In genomic region chr14:45134051-45134958, GRCh38 we compare ENCODE assay signal across 1 cellular context.
TF ChIP-seq lines count a peak whose summit lies in the region.

TSS of gene FKBP3 (minus strand) at chr14:45134481. CDS start at chr14:45134456, 25 bp downstream.

TF ChIP-seq in K562, 482 proteins besides CTCF, POLR2A, EP300 and RAD21 (continued from another document and continues in another):
- no peak for TF ChIP-seq ZNF507 (tag; conservative IDR thresholded peaks at IDR 0.05)
- no peak for TF ChIP-seq ID3 (CRISPR knock-in tag; IDR thresholded peaks at IDR 0.05)
- no peak for TF ChIP-seq ID3 (tag; IDR thresholded peaks at IDR 0.05)
- no peak for TF ChIP-seq ILF3 (IDR thresholded peaks at IDR 0.05; ENCODE audit: borderline replicate concordance)
- peak; percentile 85 for TF ChIP-seq ZBTB17 (CRISPR knock-in tag; IDR thresholded peaks at IDR 0.05)
- no peak for TF ChIP-seq ELF2 (CRISPR knock-in tag; IDR thresholded peaks at IDR 0.05)
- TF ChIP-seq USF2 (CRISPR knock-in tag; IDR thresholded peaks at IDR 0.05), result no peak
- TF ChIP-seq SUPT5H (IDR thresholded peaks at IDR 0.05), result peak; percentile 77
- no peak for TF ChIP-seq ZNF124 (CRISPR knock-in tag; IDR thresholded peaks at IDR 0.05)
- TF ChIP-seq, protein P1, sequence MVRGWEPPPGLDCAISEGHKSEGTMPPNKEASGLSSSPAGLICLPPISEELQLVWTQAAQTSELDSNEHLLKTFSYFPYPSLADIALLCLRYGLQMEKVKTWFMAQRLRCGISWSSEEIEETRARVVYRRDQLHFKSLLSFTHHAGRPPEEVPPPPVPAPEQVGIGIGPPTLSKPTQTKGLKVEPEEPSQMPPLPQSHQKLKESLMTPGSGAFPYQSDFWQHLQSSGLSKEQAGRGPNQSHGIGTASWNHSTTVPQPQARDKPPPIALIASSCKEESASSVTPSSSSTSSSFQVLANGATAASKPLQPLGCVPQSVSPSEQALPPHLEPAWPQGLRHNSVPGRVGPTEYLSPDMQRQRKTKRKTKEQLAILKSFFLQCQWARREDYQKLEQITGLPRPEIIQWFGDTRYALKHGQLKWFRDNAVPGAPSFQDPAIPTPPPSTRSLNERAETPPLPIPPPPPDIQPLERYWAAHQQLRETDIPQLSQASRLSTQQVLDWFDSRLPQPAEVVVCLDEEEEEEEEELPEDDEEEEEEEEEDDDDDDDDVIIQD (CRISPR knock-in tag; IDR thresholded peaks at IDR 0.05), result no peak
- no peak for TF ChIP-seq ESRRB (CRISPR knock-in tag; IDR thresholded peaks at IDR 0.05; ENCODE audit: borderline replicate concordance)
- no peak for TF ChIP-seq USF1 (CRISPR knock-in tag; IDR thresholded peaks at IDR 0.05)
- no peak for TF ChIP-seq RBM39 (optimal IDR thresholded peaks at IDR 0.05; ENCODE audit: low read depth, low read length)
- peak; percentile 92 for TF ChIP-seq RBFOX2 (IDR thresholded peaks at IDR 0.05; ENCODE audit: low read depth, low read length)
- no peak for TF ChIP-seq ZFP30 (CRISPR knock-in tag; IDR thresholded peaks at IDR 0.05; ENCODE audit: borderline replicate concordance)
- TF ChIP-seq, protein P2, sequence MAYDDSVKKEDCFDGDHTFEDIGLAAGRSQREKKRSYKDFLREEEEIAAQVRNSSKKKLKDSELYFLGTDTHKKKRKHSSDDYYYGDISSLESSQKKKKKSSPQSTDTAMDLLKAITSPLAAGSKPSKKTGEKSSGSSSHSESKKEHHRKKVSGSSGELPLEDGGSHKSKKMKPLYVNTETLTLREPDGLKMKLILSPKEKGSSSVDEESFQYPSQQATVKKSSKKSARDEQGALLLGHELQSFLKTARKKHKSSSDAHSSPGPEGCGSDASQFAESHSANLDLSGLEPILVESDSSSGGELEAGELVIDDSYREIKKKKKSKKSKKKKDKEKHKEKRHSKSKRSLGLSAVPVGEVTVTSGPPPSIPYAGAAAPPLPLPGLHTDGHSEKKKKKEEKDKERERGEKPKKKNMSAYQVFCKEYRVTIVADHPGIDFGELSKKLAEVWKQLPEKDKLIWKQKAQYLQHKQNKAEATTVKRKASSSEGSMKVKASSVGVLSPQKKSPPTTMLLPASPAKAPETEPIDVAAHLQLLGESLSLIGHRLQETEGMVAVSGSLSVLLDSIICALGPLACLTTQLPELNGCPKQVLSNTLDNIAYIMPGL (CRISPR knock-in tag; IDR thresholded peaks at IDR 0.05), result no peak; the same call in 1 of the 2 replicates
- no peak for TF ChIP-seq HMG20B (CRISPR knock-in tag; IDR thresholded peaks at IDR 0.05)
- peak in 1 of 2 experiments; percentile 22; a peak in 1 of 4 replicates for TF ChIP-seq SIX5 (IDR thresholded peaks at IDR 0.05; ENCODE audit: borderline replicate concordance in 1 of 2, insufficient read depth in 1 of 2, low read depth in 1 of 2, low read length in 2 of 2)
- TF ChIP-seq, protein P3, sequence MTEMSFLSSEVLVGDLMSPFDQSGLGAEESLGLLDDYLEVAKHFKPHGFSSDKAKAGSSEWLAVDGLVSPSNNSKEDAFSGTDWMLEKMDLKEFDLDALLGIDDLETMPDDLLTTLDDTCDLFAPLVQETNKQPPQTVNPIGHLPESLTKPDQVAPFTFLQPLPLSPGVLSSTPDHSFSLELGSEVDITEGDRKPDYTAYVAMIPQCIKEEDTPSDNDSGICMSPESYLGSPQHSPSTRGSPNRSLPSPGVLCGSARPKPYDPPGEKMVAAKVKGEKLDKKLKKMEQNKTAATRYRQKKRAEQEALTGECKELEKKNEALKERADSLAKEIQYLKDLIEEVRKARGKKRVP (CRISPR knock-in tag; IDR thresholded peaks at IDR 0.05), result no peak
- TF ChIP-seq BDP1 (IDR thresholded peaks at IDR 0.05; ENCODE audit: insufficient read depth, insufficient read length), result no peak
- TF ChIP-seq ZBTB1 (CRISPR knock-in tag; IDR thresholded peaks at IDR 0.05; ENCODE audit: borderline replicate concordance, low read depth), result no peak
- peak; percentile 60; the same call in 1 of the 2 replicates for TF ChIP-seq CC2D1A (IDR thresholded peaks at IDR 0.05)
- TF ChIP-seq ZNF146 (CRISPR knock-in tag; IDR thresholded peaks at IDR 0.05; ENCODE audit: unreplicated experiment), result no peak
- no peak for TF ChIP-seq ZNF551 (CRISPR knock-in tag; IDR thresholded peaks at IDR 0.05)
- no peak for TF ChIP-seq ZNF511 (CRISPR knock-in tag; IDR thresholded peaks at IDR 0.05)
- TF ChIP-seq ZEB2 (IDR thresholded peaks at IDR 0.05), result no peak
- TF ChIP-seq DMBX1 (CRISPR knock-in tag; IDR thresholded peaks at IDR 0.05; ENCODE audit: borderline replicate concordance), result no peak
- TF ChIP-seq CHCHD3 (CRISPR knock-in tag; IDR thresholded peaks at IDR 0.05), result no peak
- TF ChIP-seq SIN3B (IDR thresholded peaks at IDR 0.05; ENCODE audit: low read depth), result peak; percentile 59
- no peak for TF ChIP-seq GATA2 (CRISPR knock-in tag; IDR thresholded peaks at IDR 0.05)
- TF ChIP-seq CBX2 (IDR thresholded peaks at IDR 0.05; ENCODE audit: insufficient read depth, low read length, poor library complexity, severe bottlenecking), result no peak
- no peak for TF ChIP-seq U2AF2 (optimal IDR thresholded peaks at IDR 0.05; ENCODE audit: low read depth, low read length)
- TF ChIP-seq KAT2B (IDR thresholded peaks at IDR 0.05; ENCODE audit: low read depth, low read length), result no peak
- no peak for TF ChIP-seq PCBP2 (IDR thresholded peaks at IDR 0.05; ENCODE audit: low read depth, low read length, poor library complexity, severe bottlenecking)
- TF ChIP-seq, protein P4, sequence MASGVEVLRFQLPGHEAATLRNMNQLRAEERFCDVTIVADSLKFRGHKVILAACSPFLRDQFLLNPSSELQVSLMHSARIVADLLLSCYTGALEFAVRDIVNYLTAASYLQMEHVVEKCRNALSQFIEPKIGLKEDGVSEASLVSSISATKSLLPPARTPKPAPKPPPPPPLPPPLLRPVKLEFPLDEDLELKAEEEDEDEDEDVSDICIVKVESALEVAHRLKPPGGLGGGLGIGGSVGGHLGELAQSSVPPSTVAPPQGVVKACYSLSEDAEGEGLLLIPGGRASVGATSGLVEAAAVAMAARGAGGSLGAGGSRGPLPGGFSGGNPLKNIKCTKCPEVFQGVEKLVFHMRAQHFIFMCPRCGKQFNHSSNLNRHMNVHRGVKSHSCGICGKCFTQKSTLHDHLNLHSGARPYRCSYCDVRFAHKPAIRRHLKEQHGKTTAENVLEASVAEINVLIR (CRISPR knock-in tag; IDR thresholded peaks at IDR 0.05), result no peak
- TF ChIP-seq SMARCA4 (IDR thresholded peaks at IDR 0.05), result no peak
- TF ChIP-seq ZFX (CRISPR knock-in tag; IDR thresholded peaks at IDR 0.05), result peak; percentile 93
- TF ChIP-seq THRAP3 (IDR thresholded peaks at IDR 0.05; ENCODE audit: borderline replicate concordance), result no peak
- no peak for TF ChIP-seq MAX (CRISPR knock-in tag; IDR thresholded peaks at IDR 0.05)
- peak; percentile 35 for TF ChIP-seq HNRNPLL (IDR thresholded peaks at IDR 0.05; ENCODE audit: low read depth, low read length, poor library complexity, severe bottlenecking)
- TF ChIP-seq FOXJ3 (CRISPR knock-in tag; IDR thresholded peaks at IDR 0.05), result no peak
- TF ChIP-seq ZNF75A (CRISPR knock-in tag; IDR thresholded peaks at IDR 0.05), result no peak
- TF ChIP-seq JUNB (CRISPR knock-in tag; conservative IDR thresholded peaks at IDR 0.05), result no peak
- no peak for TF ChIP-seq SAFB2 (IDR thresholded peaks at IDR 0.05; ENCODE audit: borderline replicate concordance, low read depth, low read length, severe bottlenecking)
- no peak for TF ChIP-seq ZNF57 (CRISPR knock-in tag; IDR thresholded peaks at IDR 0.05)
- no peak for TF ChIP-seq NCOA2 (IDR thresholded peaks at IDR 0.05; ENCODE audit: partially characterized antibody in 2 of 2)
- TF ChIP-seq CHD1 (IDR thresholded peaks at IDR 0.05; ENCODE audit: low read length), result no peak
- TF ChIP-seq DLX4 (CRISPR knock-in tag; IDR thresholded peaks at IDR 0.05), result no peak
- TF ChIP-seq RCOR1 (IDR thresholded peaks at IDR 0.05; ENCODE audit: borderline replicate concordance in 1 of 2, low read depth in 2 of 2, low read length in 2 of 2), result no peak
- TF ChIP-seq ZBTB49 (CRISPR knock-in tag; IDR thresholded peaks at IDR 0.05; ENCODE audit: borderline replicate concordance), result no peak
- no peak for TF ChIP-seq NBN (IDR thresholded peaks at IDR 0.05; ENCODE audit: low read depth)
- TF ChIP-seq ZHX1 (conservative IDR thresholded peaks at IDR 0.05; ENCODE audit: low read length), result no peak
- no peak; the same call in 1 of the 2 replicates for TF ChIP-seq ETS1 (conservative IDR thresholded peaks at IDR 0.05; ENCODE audit: control insufficient read depth, low read depth, low read length)
- TF ChIP-seq FOXK2 (conservative IDR thresholded peaks at IDR 0.05 in 1 of 2, IDR thresholded peaks at IDR 0.05 in 1 of 2; ENCODE audit: low read depth in 2 of 2), result peak in 1 of 2 experiments; percentile 99; a peak in 2 of 4 replicates
- TF ChIP-seq BACH1 (tag; IDR thresholded peaks at IDR 0.05), result no peak
- no peak for TF ChIP-seq SIN3A (IDR thresholded peaks at IDR 0.05; ENCODE audit: borderline replicate concordance in 2 of 2, control insufficient read depth in 1 of 2, low read depth in 2 of 2, low read length in 2 of 2)
- TF ChIP-seq HDAC3 (IDR thresholded peaks at IDR 0.05; ENCODE audit: borderline replicate concordance, partially characterized antibody), result peak; percentile 23
